In genomic region chr17:38492067-38493040, GRCh38 we compare ENCODE assay signal across 8 cellular contexts.
DNase-seq lines count a peak whose midpoint lies in the region; ATAC-seq and TF ChIP-seq lines count a peak whose summit lies in the region.
"Not testable (repeated sequence)": the region's sequence is repeated elsewhere in the genome, so short reads cannot be mapped to it uniquely, and the experiment has no call there.

No MANE protein-coding gene starts in this region.

- H3K27me3 Mint-ChIP-seq in Calu3 (ENCODE audit: unreplicated experiment); WTC11 (ENCODE audit: low read depth): not testable (repeated sequence)

- H3K9me3 Mint-ChIP-seq in Calu3 (ENCODE audit: low read depth, unreplicated experiment); WTC11: not testable (repeated sequence)

- not testable (repeated sequence) for H3K4me3 ChIP-seq in Jurkat, Clone E6-1 (ENCODE audit: low read length)

- POLR2A ChIA-PET in WTC11 (lab: Charles Lee) = not testable (repeated sequence)

- not testable (repeated sequence) for H3K4me3 Mint-ChIP-seq in Calu3 (ENCODE audit: low read depth, unreplicated experiment); WTC11

- CTCF ChIA-PET in Calu3 (lab: Charles Lee) (interaction anchor here (0.7 to 2.7 kb wide), 7 partner anchors 12 to 176 kb away, joined by 3 to 13 read pairs (median 3); no protein-coding TSS in a partner anchor), WTC11 (lab: Charles Lee) (interaction anchor here (0.8 to 1.9 kb wide), 6 partner anchors 17 to 175 kb away, joined by 3 to 7 read pairs (median 4); no protein-coding TSS in a partner anchor)

- intact Hi-C loops in Calu3 (cut with micrococcal nuclease; ENCODE audit: unreplicated experiment) = loop anchor here (1.0 to 5.0 kb wide), 5 partner anchors 45 to 175 kb away; no protein-coding TSS in a partner anchor
- intact Hi-C loops in Right ventricle myocardium superior (cut with DNase I) = loop anchor here (5.0 kb wide), 1 partner anchor 175 kb away; no protein-coding TSS in a partner anchor

- not testable (repeated sequence) for H3K27ac Mint-ChIP-seq in Calu3 (ENCODE audit: unreplicated experiment)
- H3K27ac Mint-ChIP-seq in WTC11 = peak overlapping the region; percentile 45; the same call in 1 of the 2 replicates

- peak; percentile 100 for DNase-seq in Calu3
- peak; percentile 84 for DNase-seq in Jurkat, Clone E6-1 (ENCODE audit: low read depth, low spot score)
- DNase-seq in NCI-H82 (lab: John Stamatoyannopoulos, UW) = peak; percentile 95
- DNase-seq in WTC11 (ENCODE audit: low spot score) = peak; percentile 96
- DNase-seq in anterior cingulate cortex (lab: John Stamatoyannopoulos, UW) = peak in 56 of 58 donors; percentile 12 to 95 (median 77)
- DNase-seq in Right ventricle myocardium superior = peak; percentile 94
- DNase-seq in occipital lobe (lab: John Stamatoyannopoulos, UW) = peak; percentile 81
- peak; percentile 73 to 84 for DNase-seq in stimulated activated CD8-positive, alpha-beta memory T cell treated with anti-CD3 and anti-CD28 coated beads, Interleukin-7, amount 100 ng/mL, for 48 hours (ENCODE audit: extremely low read depth in 1 of 2, low read depth in 1 of 2)

- 0 out of 2 replicates have a peak, but pooled peaks have one; percentile 44 for ATAC-seq in WTC11
- ATAC-seq in Right ventricle myocardium superior (ENCODE audit: poor library complexity) = peak; percentile 70

- not testable (repeated sequence) for H3K4me1 Mint-ChIP-seq in Calu3 (ENCODE audit: low read depth, unreplicated experiment); WTC11

- peaks cover 42% of the 10 kb centered on the region for H3K36me3 Mint-ChIP-seq in Calu3 (ENCODE audit: insufficient read depth, unreplicated experiment)
- peaks cover 47% of the 10 kb centered on the region for H3K36me3 Mint-ChIP-seq in WTC11

- peak; percentile 91 for TF ChIP-seq CTCF in Calu3 (IDR thresholded peaks at IDR 0.05; ENCODE audit: unreplicated experiment)
- TF ChIP-seq CTCF in WTC11 (IDR thresholded peaks at IDR 0.05) = 0 out of 2 replicates have a peak, but pooled peaks have one; percentile 30

- BruUV-seq in Calu3 (replicated peaks; lab: Mats Ljungman, UMichigan) = not testable (repeated sequence)
